Comparison of ENCODE assay signal across 11 cellular contexts in genomic region chr6:135114355-135115145, GRCh38. TPM values are rescaled to one million over a fixed set of nuclear protein-coding genes. Genes with fewer than 3 reads are reported as not detected.
DNase-seq lines count a peak whose midpoint lies in the region; ATAC-seq and TF ChIP-seq lines count a peak whose summit lies in the region.
"Had no signal": no experiment of that assay in that cellular context is flagged by ENCODE, and none has a peak within 500 bp of the region (broad histone marks: within the 10 kb centered on the region; RNA-seq: fewer than 3 reads in every experiment).

No MANE protein-coding gene starts in this region.

- BruUV-seq in A673 (replicated peaks; lab: Mats Ljungman, UMichigan) = no TSS peak

- ATAC-seq in GM19467 (IDR thresholded peaks at IDR 0.05; ENCODE audit: unreplicated experiment) = peak; percentile 60
- ATAC-seq in HG03139 (IDR thresholded peaks at IDR 0.05; ENCODE audit: unreplicated experiment) = peak; percentile 52
- ATAC-seq in esophagus mucosa = no peak

- peak overlapping the region; percentile 74 for H3K27ac Mint-ChIP-seq in activated naive CD4-positive, alpha-beta T cell treated with anti-CD3 and anti-CD28 coated beads for 36 hours

- no peak for TF ChIP-seq CTCF in A673 (conservative IDR thresholded peaks at IDR 0.05; ENCODE audit: low read depth, low read length)

- DNase-seq in activated naive CD4-positive, alpha-beta T cell treated with anti-CD3 and anti-CD28 coated beads for 36 hours = peak; percentile 75
- no peak for DNase-seq in NCI-H1436 (lab: John Stamatoyannopoulos, UW)
- no peak for DNase-seq in NCI-H2081 (lab: John Stamatoyannopoulos, UW)
- DNase-seq in A673 (ENCODE audit: low spot score) = no peak
- DNase-seq: Caco-2, caudate nucleus had no signal

- peak overlapping the region; percentile 66; the same call in 1 of the 2 replicates for H3K4me3 ChIP-seq in GM08714 (ENCODE audit: low read length)
- H3K4me3 ChIP-seq in A673 (ENCODE audit: low read depth, low read length, poor library complexity, severe bottlenecking) = no peak overlapping the region
- H3K4me3 ChIP-seq: SK-N-MC had no signal

- H3K4me1 ChIP-seq in A673 (ENCODE audit: insufficient read depth, low read length, poor library complexity, severe bottlenecking) = peaks cover 8% of the 10 kb centered on the region
- H3K4me1 ChIP-seq: Caco-2 had no signal

- POLR2A ChIA-PET in A673 (lab: Charles Lee; ENCODE audit: low non-redundant PET) = no interaction called here

- H3K9me3 ChIP-seq in A673 (ENCODE audit: low read depth, low read length, poor library complexity, severe bottlenecking) = no peaks in the 10 kb centered on the region
- H3K9me3 ChIP-seq: Caco-2 had no signal

- no peaks in the 10 kb centered on the region for H3K9me3 Mint-ChIP-seq in activated naive CD4-positive, alpha-beta T cell treated with anti-CD3 and anti-CD28 coated beads for 36 hours

- H3K4me3 Mint-ChIP-seq in activated naive CD4-positive, alpha-beta T cell treated with anti-CD3 and anti-CD28 coated beads for 36 hours = no peak overlapping the region

- CTCF ChIA-PET in activated naive CD4-positive, alpha-beta T cell treated with anti-CD3 and anti-CD28 coated beads for 36 hours (lab: Charles Lee) = interaction anchor here (0.6 to 1.7 kb wide), 4 partner anchors 15 to 938 kb away, joined by 3 to 5 read pairs (median 4); no protein-coding TSS in a partner anchor
- CTCF ChIA-PET in A673 (lab: Charles Lee) = no interaction called here

- peaks cover 72% of the 10 kb centered on the region for H3K4me1 Mint-ChIP-seq in activated naive CD4-positive, alpha-beta T cell treated with anti-CD3 and anti-CD28 coated beads for 36 hours (ENCODE audit: low read depth)

- intact Hi-C loops in activated naive CD4-positive, alpha-beta T cell treated with anti-CD3 and anti-CD28 coated beads for 36 hours (cut with micrococcal nuclease) = loop anchor here (1.0 kb wide), 7 partner anchors 11 to 867 kb away; no protein-coding TSS in a partner anchor
- intact Hi-C loops in A673 (cut with micrococcal nuclease; ENCODE audit: unreplicated experiment) = no loop called here

- H3K27ac ChIP-seq in A673 (ENCODE audit: low read depth, low read length, poor library complexity, severe bottlenecking) = no peak overlapping the region
- H3K27ac ChIP-seq: SK-N-MC had no signal

- H3K27me3 ChIP-seq in A673 (replicated peaks; ENCODE audit: insufficient read depth, low read depth, low read length, poor library complexity) = no peaks in the 10 kb centered on the region

- H3K36me3 ChIP-seq in A673 (ENCODE audit: insufficient read depth, low read length, poor library complexity, severe bottlenecking) = no peaks in the 10 kb centered on the region

- H3K27me3 Mint-ChIP-seq in activated naive CD4-positive, alpha-beta T cell treated with anti-CD3 and anti-CD28 coated beads for 36 hours (ENCODE audit: low read depth) = no peaks in the 10 kb centered on the region

- no peaks in the 10 kb centered on the region for H3K36me3 Mint-ChIP-seq in activated naive CD4-positive, alpha-beta T cell treated with anti-CD3 and anti-CD28 coated beads for 36 hours (ENCODE audit: low read depth)

RNA-seq across cellular contexts. Expression of gene HBS1L, which starts 59.9 kb away (rescaled TPM):
- 100 to 1,000 TPM; 150 to 153 TPM for total RNA-seq in activated naive CD4-positive, alpha-beta T cell treated with anti-CD3 and anti-CD28 coated beads for 36 hours
- total RNA-seq in esophagus mucosa = 47.0 TPM
- total RNA-seq in A673 (2021) = 106 and 113 TPM in 2 replicates
